10 cellular contexts compared by ENCODE assay signal in the genomic region with DNA sequence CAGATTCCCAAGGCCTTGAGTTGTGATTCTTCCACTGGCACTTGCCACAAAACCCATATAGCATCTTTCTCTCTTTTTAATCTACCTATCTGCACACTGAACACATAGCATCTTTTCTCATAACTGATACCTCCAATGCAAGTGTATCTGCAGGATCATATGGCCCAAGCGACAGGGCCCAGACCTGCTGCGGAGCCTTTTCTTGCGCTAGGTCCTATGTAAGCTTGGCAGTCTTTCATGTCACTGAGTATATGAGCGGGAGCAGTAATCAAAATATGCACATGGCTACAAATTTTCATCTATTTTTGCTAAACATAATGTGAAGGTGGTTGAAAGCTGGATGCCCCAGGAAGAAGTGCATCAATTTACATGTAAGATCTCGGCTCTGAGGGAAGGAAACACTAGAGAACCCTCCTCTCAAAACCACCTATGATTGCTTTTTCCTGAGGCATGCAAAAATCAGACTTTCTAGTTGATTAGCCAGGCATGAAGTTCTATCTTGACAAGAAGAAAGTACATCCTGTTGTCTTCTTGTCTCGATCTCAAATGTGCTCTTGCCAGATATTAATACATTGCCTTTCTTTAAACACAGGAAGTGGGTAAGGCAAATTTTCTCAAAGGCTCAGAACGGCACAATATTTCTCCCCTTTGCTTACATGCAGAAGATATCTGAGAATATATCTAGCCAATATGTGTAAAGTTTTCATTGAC. TPM values are rescaled to one million over a fixed set of nuclear protein-coding genes. Genes with fewer than 3 reads are reported as not detected.
DNase-seq lines count a peak whose midpoint lies in the region; ATAC-seq and TF ChIP-seq lines count a peak whose summit lies in the region.
"Had no signal": no experiment of that assay in that cellular context is flagged by ENCODE, and none has a peak within 500 bp of the region (broad histone marks: within the 10 kb centered on the region; RNA-seq: fewer than 3 reads in every experiment).

No MANE protein-coding gene starts in this region.

- intact Hi-C loops in A673 (cut with micrococcal nuclease; ENCODE audit: unreplicated experiment), result no loop called here

- peaks cover 48 to 64% (median 62%) of the 10 kb centered on the region in 3 donors for H3K4me1 Mint-ChIP-seq in CD8-positive, alpha-beta memory T cell
- H3K4me1 Mint-ChIP-seq in activated naive CD8-positive, alpha-beta T cell (ENCODE audit: low read depth), result peaks cover 71% of the 10 kb centered on the region
- H3K4me1 Mint-ChIP-seq in HFFc6 (ENCODE audit: low read depth) (peaks cover 56% of the 10 kb centered on the region), endodermal cell (peaks cover 4% of the 10 kb centered on the region)

- H3K4me1 ChIP-seq in CD8-positive, alpha-beta memory T cell (ENCODE audit: insufficient read depth, low read length), result peaks cover 60% of the 10 kb centered on the region
- H3K4me1 ChIP-seq in endodermal cell (ENCODE audit: control insufficient read depth, insufficient read depth, low read length), result peaks cover 3% of the 10 kb centered on the region
- H3K4me1 ChIP-seq in BE2C, result no peaks in the 10 kb centered on the region
- H3K4me1 ChIP-seq in A673 (ENCODE audit: insufficient read depth, low read length, poor library complexity, severe bottlenecking), result no peaks in the 10 kb centered on the region

- no peaks in the 10 kb centered on the region for H3K9me3 Mint-ChIP-seq in CD8-positive, alpha-beta memory T cell
- no peaks in the 10 kb centered on the region for H3K9me3 Mint-ChIP-seq in activated naive CD8-positive, alpha-beta T cell (ENCODE audit: low read depth)
- H3K9me3 Mint-ChIP-seq in HFFc6, result no peaks in the 10 kb centered on the region
- no peaks in the 10 kb centered on the region for H3K9me3 Mint-ChIP-seq in endodermal cell

- peak overlapping the region; percentile 21 for H3K4me3 ChIP-seq in CD8-positive, alpha-beta memory T cell (ENCODE audit: low read length)
- H3K4me3 ChIP-seq in endodermal cell (ENCODE audit: low read length) (no peak overlapping the region), BE2C (ENCODE audit: low read depth, low read length) (no peak overlapping the region), A673 (ENCODE audit: low read depth, low read length, poor library complexity, severe bottlenecking) (no peak overlapping the region)

- peak overlapping the region; percentile 2 for H3K27ac ChIP-seq in CD8-positive, alpha-beta memory T cell (ENCODE audit: low read depth, low read length)
- no peak overlapping the region for H3K27ac ChIP-seq in endodermal cell (ENCODE audit: low read depth, low read length)
- no peak overlapping the region for H3K27ac ChIP-seq in A673 (ENCODE audit: low read depth, low read length, poor library complexity, severe bottlenecking)

- peak; percentile 92 for ATAC-seq in GM19328 (IDR thresholded peaks at IDR 0.05; ENCODE audit: unreplicated experiment)
- peak; percentile 89 for ATAC-seq in HG03097 (IDR thresholded peaks at IDR 0.05; ENCODE audit: low FRiP score, unreplicated experiment)

- no peaks in the 10 kb centered on the region for H3K9me3 ChIP-seq in CD8-positive, alpha-beta memory T cell (ENCODE audit: low read length)
- H3K9me3 ChIP-seq in endodermal cell (ENCODE audit: control insufficient read depth, low read length), result no peaks in the 10 kb centered on the region
- no peaks in the 10 kb centered on the region; the same call in 1 of the 2 replicates for H3K9me3 ChIP-seq in BE2C
- no peaks in the 10 kb centered on the region for H3K9me3 ChIP-seq in A673 (ENCODE audit: low read depth, low read length, poor library complexity, severe bottlenecking)

- no peaks in the 10 kb centered on the region for H3K27me3 Mint-ChIP-seq in CD8-positive, alpha-beta memory T cell
- H3K27me3 Mint-ChIP-seq in activated naive CD8-positive, alpha-beta T cell, result no peaks in the 10 kb centered on the region
- peaks cover 5% of the 10 kb centered on the region; the same call in 1 of the 2 replicates for H3K27me3 Mint-ChIP-seq in HFFc6 (ENCODE audit: insufficient read depth)
- H3K27me3 Mint-ChIP-seq in endodermal cell (ENCODE audit: insufficient read depth), result no peaks in the 10 kb centered on the region

- no TSS peak for BruUV-seq in A673 (replicated peaks; lab: Mats Ljungman, UMichigan)

- H3K36me3 Mint-ChIP-seq in CD8-positive, alpha-beta memory T cell, result peaks cover 0 to 3% (median 0%) of the 10 kb centered on the region in 3 donors
- H3K36me3 Mint-ChIP-seq in activated naive CD8-positive, alpha-beta T cell, result peaks cover 2% of the 10 kb centered on the region
- H3K36me3 Mint-ChIP-seq in HFFc6 (ENCODE audit: low read depth) (0 out of 2 replicates have a peak, but pooled peaks cover 9% of the 10 kb centered on the region), endodermal cell (ENCODE audit: low read depth) (no peaks in the 10 kb centered on the region)

- no peak overlapping the region for H3K9ac ChIP-seq in endodermal cell (ENCODE audit: extremely low read depth, low read length, poor library complexity, severe bottlenecking)

- WGBS in endodermal cell (ENCODE audit: insufficient coverage in 1 of 2, insufficient read length in 1 of 2), 2 experiments, result 95 to 100% methylated on average over 5 to 7 of the region's 7 CpGs

- H3K27ac Mint-ChIP-seq in CD8-positive, alpha-beta memory T cell, result peak overlapping the region; percentile 76 to 98 (median 93)
- H3K27ac Mint-ChIP-seq in activated naive CD8-positive, alpha-beta T cell, result peak overlapping the region; percentile 95
- H3K27ac Mint-ChIP-seq in HFFc6 (no peak overlapping the region), endodermal cell (no peak overlapping the region)

- no peaks in the 10 kb centered on the region for H3K36me3 ChIP-seq in CD8-positive, alpha-beta memory T cell (ENCODE audit: insufficient read depth, low read length)
- H3K36me3 ChIP-seq in endodermal cell (ENCODE audit: control insufficient read depth, insufficient read depth, low read length) (no peaks in the 10 kb centered on the region), BE2C (no peaks in the 10 kb centered on the region), A673 (ENCODE audit: insufficient read depth, low read length, poor library complexity, severe bottlenecking) (no peaks in the 10 kb centered on the region)

- DNase-seq in CD8-positive, alpha-beta memory T cell, result peak in 2 of 5 donors; percentile 65 to 77
- DNase-seq in HFFc6 (no peak), endodermal cell (no peak), BE2C (no peak), A673 (ENCODE audit: low spot score) (no peak)
- DNase-seq: islet precursor cell, NCI-H524 treated with DMSO at 0.1 percent for 48 hours had no signal

- H3K4me3 Mint-ChIP-seq in CD8-positive, alpha-beta memory T cell, result peak overlapping the region; percentile 16 to 74 (median 61)
- H3K4me3 Mint-ChIP-seq in activated naive CD8-positive, alpha-beta T cell, result peak overlapping the region; percentile 70
- H3K4me3 Mint-ChIP-seq in HFFc6 (no peak overlapping the region), endodermal cell (no peak overlapping the region)

- POLR2A ChIA-PET in CD8-positive, alpha-beta memory T cell (lab: Charles Lee), result interaction anchor here (0.7 to 3.3 kb wide), 2 partner anchors 12 to 26 kb away, joined by 3 to 19 read pairs; no protein-coding TSS in a partner anchor
- POLR2A ChIA-PET in A673 (lab: Charles Lee; ENCODE audit: low non-redundant PET), result no interaction called here

- CTCF ChIA-PET in CD8-positive, alpha-beta memory T cell (lab: Charles Lee), result interaction anchor here (1.0 to 11.8 kb wide), 6 partner anchors 12 to 191 kb away, joined by 3 to 95 read pairs (median 12); a partner anchor contains a TSS
- CTCF ChIA-PET in A673 (lab: Charles Lee), result no interaction called here

- H3K27me3 ChIP-seq in CD8-positive, alpha-beta memory T cell (ENCODE audit: insufficient read depth, low read length, poor library complexity, severe bottlenecking), result no peaks in the 10 kb centered on the region
- H3K27me3 ChIP-seq in endodermal cell (ENCODE audit: control insufficient read depth, insufficient read depth, low read length, poor library complexity, severe bottlenecking), result no peaks in the 10 kb centered on the region
- H3K27me3 ChIP-seq in BE2C, result no peaks in the 10 kb centered on the region
- no peaks in the 10 kb centered on the region for H3K27me3 ChIP-seq in A673 (replicated peaks; ENCODE audit: insufficient read depth, low read depth, low read length, poor library complexity)

- TF ChIP-seq CTCF in HFFc6 (IDR thresholded peaks at IDR 0.05), result no peak
- TF ChIP-seq CTCF in endodermal cell (conservative IDR thresholded peaks at IDR 0.05), result no peak
- no peak for TF ChIP-seq CTCF in BE2C (IDR thresholded peaks at IDR 0.05; ENCODE audit: low read depth, low read length)
- no peak for TF ChIP-seq CTCF in A673 (conservative IDR thresholded peaks at IDR 0.05; ENCODE audit: low read depth, low read length)

RNA-seq across cellular contexts. Expression of a gene that starts 26.9 kb away (rescaled TPM):
- total RNA-seq in CD8-positive, alpha-beta memory T cell, result 10 to 100 TPM; 74.1 to 75.5 TPM
- 8.8 TPM for polyA plus RNA-seq in CD8-positive, alpha-beta memory T cell
- total RNA-seq in HFFc6 (2021; fragmentation: NEBNext Ultra II Directional; extraction: Animal tissue kit (Norgen Biotek cat#: 25700)), result 100 to 1,000 TPM in 2 of 6 experiments, 10 to 100 TPM in 4; 86.0 to 106 (median 92.1) TPM
- total RNA-seq in endodermal cell, result 10 to 100 TPM; 57.9 to 70.1 TPM
- 143 TPM for polyA plus RNA-seq in endodermal cell (2013, experiment 1 of 2)
- 152 TPM for polyA plus RNA-seq in endodermal cell (2013, experiment 2 of 2)
- polyA plus RNA-seq in BE2C (2012; ENCODE audit: insufficient read depth, insufficient read length, low read depth), result 1.8 TPM
- 31.8 and 32.9 TPM in 2 replicates for total RNA-seq in A673 (2021)

Comparison
In these comparisons a context has a peak if more than half of its experiments do, and no peak if none do; other contexts are left out.
1. H3K27ac Mint-ChIP-seq: peak in CD8-positive, alpha-beta memory T cell (8 of 8) and activated naive CD8-positive, alpha-beta T cell (single experiment); none in HFFc6 (single experiment) and endodermal cell (single experiment).
2. H3K4me3 Mint-ChIP-seq: peak in CD8-positive, alpha-beta memory T cell (7 of 7) and activated naive CD8-positive, alpha-beta T cell (single experiment); none in HFFc6 (single experiment) and endodermal cell (single experiment).